8 cellular contexts compared by ENCODE assay signal in the genomic region with DNA sequence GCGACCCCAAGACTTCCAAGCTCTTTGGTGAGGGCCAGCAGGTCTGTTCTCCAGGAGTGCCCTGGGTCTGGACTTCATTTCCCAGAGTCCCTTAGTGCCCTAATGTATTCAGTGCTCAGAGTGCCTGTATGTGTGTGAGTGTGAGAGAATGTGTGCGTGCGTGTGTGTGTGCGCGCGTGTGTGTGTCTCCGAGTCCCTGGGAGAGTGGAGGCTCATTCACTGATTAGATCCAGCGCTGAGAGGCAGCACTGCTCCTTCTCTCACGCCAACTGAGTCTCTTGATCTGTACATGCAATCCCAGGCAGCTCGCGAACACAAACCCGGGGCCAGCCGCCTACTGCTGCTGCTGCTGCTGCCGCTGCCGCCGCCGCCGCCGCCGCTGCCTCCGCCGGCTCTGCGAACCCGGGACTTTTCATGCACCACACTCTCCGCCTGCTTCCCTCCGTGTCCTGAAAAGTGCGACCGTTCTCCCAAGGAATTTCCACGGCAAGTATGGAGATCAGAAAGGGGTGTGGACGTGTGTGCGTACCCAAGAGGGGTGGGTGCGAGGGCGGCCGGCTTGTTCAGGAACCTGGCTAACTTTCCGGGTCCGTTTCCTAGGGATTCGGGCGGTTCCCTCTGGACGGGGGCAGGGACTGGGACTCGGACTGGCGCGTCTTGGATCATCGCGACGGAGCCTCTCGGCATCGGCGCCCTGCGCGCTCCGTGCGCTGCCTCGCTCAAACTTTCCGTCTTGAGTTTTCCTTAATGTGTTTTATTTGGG. TPM values are rescaled to one million over a fixed set of nuclear protein-coding genes. Genes with fewer than 3 reads are reported as not detected.
DNase-seq lines count a peak whose midpoint lies in the region; ATAC-seq and TF ChIP-seq lines count a peak whose summit lies in the region.

Gene RNF220, plus strand, starts transcription at position 215 of the 763 bp plus-strand sequence.

- H3K27me3 ChIP-seq in H7 (ENCODE audit: control insufficient read depth, insufficient read depth, low read length): peaks cover 46% of the 10 kb centered on the region
- peaks cover 98% of the 10 kb centered on the region for H3K27me3 ChIP-seq in foreskin keratinocyte
- peaks cover 11 to 98% of the 10 kb centered on the region in 2 donors for H3K27me3 ChIP-seq in tibial nerve

- peaks cover 24% of the 10 kb centered on the region for H3K4me1 Mint-ChIP-seq in activated T-helper 2 cell treated with anti-CD3 and anti-CD28 coated beads, Interferon-gamma antibody, Interleukin-2, Interleukin-4, amounts not matched to agents 10 μg/mL and 5 μg/mL and 100 μg/mL, durations not matched to agents 14 hours and 24 hours and 36 hours (ENCODE audit: low read depth)
- H3K4me1 Mint-ChIP-seq in naive thymus-derived CD8-positive, alpha-beta T cell: peaks cover 11 to 40% (median 35%) of the 10 kb centered on the region in 4 donors

- H3K4me3 Mint-ChIP-seq in activated T-helper 2 cell treated with anti-CD3 and anti-CD28 coated beads, Interferon-gamma antibody, Interleukin-2, Interleukin-4, amounts not matched to agents 10 μg/mL and 5 μg/mL and 100 μg/mL, durations not matched to agents 14 hours and 24 hours and 36 hours (ENCODE audit: low read depth): peak within 1 kb of the TSS; percentile 82
- peak within 1 kb of the TSS; percentile 86 to 94 (median 90) for H3K4me3 Mint-ChIP-seq in naive thymus-derived CD8-positive, alpha-beta T cell

- H3K27ac ChIP-seq in foreskin keratinocyte: no peak within 1 kb of the TSS
- H3K27ac ChIP-seq in tibial nerve: peak within 1 kb of the TSS; percentile 24 to 81 (median 41)

- peaks cover 54% of the 10 kb centered on the region for H3K27me3 Mint-ChIP-seq in activated T-helper 2 cell treated with anti-CD3 and anti-CD28 coated beads, Interferon-gamma antibody, Interleukin-2, Interleukin-4, amounts not matched to agents 10 μg/mL and 5 μg/mL and 100 μg/mL, durations not matched to agents 14 hours and 24 hours and 36 hours (ENCODE audit: low read depth)
- peaks cover 41 to 69% (median 43%) of the 10 kb centered on the region in 5 donors for H3K27me3 Mint-ChIP-seq in naive thymus-derived CD8-positive, alpha-beta T cell

- ATAC-seq in foreskin keratinocyte (peak; percentile 51), GM18861 (IDR thresholded peaks at IDR 0.05; ENCODE audit: unreplicated experiment) (no peak)
- peak; percentile 35 to 41 for ATAC-seq in naive thymus-derived CD8-positive, alpha-beta T cell

- in situ Hi-C loops in ACHN (cut with HindIII; ENCODE audit: low pct_ligation_motif_present, low pct_unique_long_range_greater_than_20kb, low sequenced_read_pairs): no loop called here

- POLR2A ChIA-PET in naive thymus-derived CD8-positive, alpha-beta T cell (lab: Charles Lee): no interaction called here

- H3K4me1 ChIP-seq in foreskin keratinocyte (no peaks in the 10 kb centered on the region), tibial nerve (peaks cover 0 to 52% (median 25%) of the 10 kb centered on the region in 4 donors)

- peak in 1 of 2 donors; percentile 37 for TF ChIP-seq POLR2A in tibial nerve (IDR thresholded peaks at IDR 0.05)

- 3% methylated on average over 27 to 41 of the region's 54 CpGs for WGBS in tibial nerve, 2 donors

- no peaks in the 10 kb centered on the region for H3K9me3 ChIP-seq in tibial nerve

- no peak within 1 kb of the TSS for H3K27ac Mint-ChIP-seq in activated T-helper 2 cell treated with anti-CD3 and anti-CD28 coated beads, Interferon-gamma antibody, Interleukin-2, Interleukin-4, amounts not matched to agents 10 μg/mL and 5 μg/mL and 100 μg/mL, durations not matched to agents 14 hours and 24 hours and 36 hours
- peak within 1 kb of the TSS in 3 of 10 donors; percentile 18 to 63 (median 45) for H3K27ac Mint-ChIP-seq in naive thymus-derived CD8-positive, alpha-beta T cell

- no peaks in the 10 kb centered on the region for H3K9me3 Mint-ChIP-seq in activated T-helper 2 cell treated with anti-CD3 and anti-CD28 coated beads, Interferon-gamma antibody, Interleukin-2, Interleukin-4, amounts not matched to agents 10 μg/mL and 5 μg/mL and 100 μg/mL, durations not matched to agents 14 hours and 24 hours and 36 hours
- no peaks in the 10 kb centered on the region for H3K9me3 Mint-ChIP-seq in naive thymus-derived CD8-positive, alpha-beta T cell

- H3K4me3 ChIP-seq in H7 (ENCODE audit: insufficient read depth, low read depth, low read length) (peak within 1 kb of the TSS; percentile 57), tibial nerve (peak within 1 kb of the TSS; percentile 34 to 69 (median 53))

- DNase-seq in ACHN (peak; percentile 51), H7 (peak; percentile 80), NCI-H82 treated with DMSO at 0.1 percent for 48 hours (lab: John Stamatoyannopoulos, UW; ENCODE audit: unreplicated experiment) (peak; percentile 68), foreskin keratinocyte (peak; percentile 40 to 66), tibial nerve (ENCODE audit: low spot score in 2 of 2) (peak in 1 of 2 donors; percentile 42)
- DNase-seq in activated T-helper 2 cell treated with anti-CD3 and anti-CD28 coated beads, Interferon-gamma antibody, Interleukin-2, Interleukin-4, amounts not matched to agents 10 μg/mL and 5 μg/mL and 100 μg/mL, durations not matched to agents 14 hours and 24 hours and 36 hours (ENCODE audit: low spot score): no peak
- DNase-seq in naive thymus-derived CD8-positive, alpha-beta T cell: peak in 5 of 10 donors; percentile 20 to 48 (median 33)

- TF ChIP-seq CTCF in foreskin keratinocyte (conservative IDR thresholded peaks at IDR 0.05) (peak; percentile 29), tibial nerve (IDR thresholded peaks at IDR 0.05) (peak in 1 of 5 experiments; percentile 10)

- H3K36me3 Mint-ChIP-seq in activated T-helper 2 cell treated with anti-CD3 and anti-CD28 coated beads, Interferon-gamma antibody, Interleukin-2, Interleukin-4, amounts not matched to agents 10 μg/mL and 5 μg/mL and 100 μg/mL, durations not matched to agents 14 hours and 24 hours and 36 hours (ENCODE audit: low read depth): no peaks in the 10 kb centered on the region
- peaks cover 0 to 3% (median 0%) of the 10 kb centered on the region in 3 donors for H3K36me3 Mint-ChIP-seq in naive thymus-derived CD8-positive, alpha-beta T cell

- H3K36me3 ChIP-seq in H7 (replicated peaks; ENCODE audit: control insufficient read depth, insufficient read depth, low read length): no peaks in the 10 kb centered on the region
- no peaks in the 10 kb centered on the region for H3K36me3 ChIP-seq in tibial nerve

- intact Hi-C loops in activated T-helper 2 cell treated with anti-CD3 and anti-CD28 coated beads, Interferon-gamma antibody, Interleukin-2, Interleukin-4, amounts not matched to agents 10 μg/mL and 5 μg/mL and 100 μg/mL, durations not matched to agents 14 hours and 24 hours and 36 hours (cut with micrococcal nuclease): no loop called here

- TF ChIP-seq EP300 in tibial nerve (IDR thresholded peaks at IDR 0.05): peak in 1 of 2 donors; percentile 71

RNA-seq across cellular contexts. Expression of gene RNF220, which starts in this region (rescaled TPM):
- total RNA-seq in H7 (2014; rRNA removed; shearing (Covaris generic)): 187 and 189 TPM in 2 replicates
- total RNA-seq in activated T-helper 2 cell treated with anti-CD3 and anti-CD28 coated beads, Interferon-gamma antibody, Interleukin-2, Interleukin-4, amounts not matched to agents 10 μg/mL and 5 μg/mL and 100 μg/mL, durations not matched to agents 14 hours and 24 hours and 36 hours: 88.0 and 89.5 TPM in 2 replicates
- 67.2 and 72.9 TPM in 2 replicates for total RNA-seq in foreskin keratinocyte
- polyA plus RNA-seq in foreskin keratinocyte: 72.2 and 72.3 TPM in 2 replicates
- total RNA-seq in naive thymus-derived CD8-positive, alpha-beta T cell: 100 to 1,000 TPM; 122 to 129 TPM
- polyA plus RNA-seq in naive thymus-derived CD8-positive, alpha-beta T cell: 100 to 1,000 TPM in 1 of 3 donors, 10 to 100 TPM in 2; 62.2 to 103 (median 75.6) TPM
- total RNA-seq in tibial nerve: 100 to 1,000 TPM; 110 to 151 (median 114) TPM
